22 cellular contexts compared by ENCODE assay signal in genomic region chr2:71682341-71682740, GRCh38.
DNase-seq lines count a peak whose midpoint lies in the region; ATAC-seq and TF ChIP-seq lines count a peak whose summit lies in the region.
"Had no signal": no experiment of that assay in that cellular context is flagged by ENCODE, and none has a peak within 500 bp of the region (broad histone marks: within the 10 kb centered on the region; RNA-seq: fewer than 3 reads in every experiment).

No MANE protein-coding gene starts in this region.

- H3K4me1 ChIP-seq in left lung (no peaks in the 10 kb centered on the region), gastrocnemius medialis (peaks cover 34 to 48% of the 10 kb centered on the region in 2 donors)

- H3K36me3 Mint-ChIP-seq in CD14-positive monocyte = peaks cover 87 to 88% of the 10 kb centered on the region in 2 donors
- H3K36me3 Mint-ChIP-seq: IgD-negative memory B cell had no signal

- peak overlapping the region in 1 of 7 donors; percentile 1 for H3K27ac Mint-ChIP-seq in CD14-positive monocyte
- H3K27ac Mint-ChIP-seq: B cell had no signal

- peaks cover 0 to 6% (median 0%) of the 10 kb centered on the region in 7 donors for H3K9me3 Mint-ChIP-seq in CD14-positive monocyte
- H3K9me3 Mint-ChIP-seq: CD8-positive, alpha-beta memory T cell; IgD-negative memory B cell had no signal

- no peak overlapping the region for H3K4me3 Mint-ChIP-seq in CD14-positive monocyte
- H3K4me3 Mint-ChIP-seq: B cell; CD8-positive, alpha-beta memory T cell; IgD-negative memory B cell had no signal

- no peaks in the 10 kb centered on the region for H3K4me1 Mint-ChIP-seq in CD14-positive monocyte
- H3K4me1 Mint-ChIP-seq: B cell; CD8-positive, alpha-beta memory T cell; IgD-negative memory B cell had no signal

- DNase-seq in activated effector memory CD4-positive, alpha-beta T cell treated with anti-CD3 and anti-CD28 coated beads, Interleukin-2, amount 50 U/mL, for 16 hours = peak; percentile 54
- no peak for DNase-seq in activated effector memory CD4-positive, alpha-beta T cell treated with Interleukin-2 at 50 U/mL for 16 hours
- DNase-seq in CD14-positive monocyte (ENCODE audit: low spot score) (peak; percentile 8), left lung (peak; percentile 19 to 58), gastrocnemius medialis (peak in 1 of 2 donors; percentile 11), NCI-H82 (lab: John Stamatoyannopoulos, UW) (no peak), foreskin melanocyte (no peak)
- DNase-seq: CD8-positive, alpha-beta memory T cell; DMS 273 treated with DMSO at 0.1 percent for 48 hours; DND-41; MM.1S; NCI-H446; NCI-H524 treated with DMSO at 0.1 percent for 48 hours; NCI-H774; NK-92 treated with Interleukin-12 subunit alpha and Interleukin-12 subunit beta, amount 100 ng/mL, for 24 hours; PC-3; SHP77 treated with DMSO at 0.1 percent for 48 hours had no signal

- H3K27me3 ChIP-seq in left lung (no peaks in the 10 kb centered on the region), gastrocnemius medialis (no peaks in the 10 kb centered on the region)

- intact Hi-C loops in CD14-positive monocyte (cut with micrococcal nuclease) (no loop called here), left lung (cut with DNase I) (no loop called here), gastrocnemius medialis (cut with DNase I; ENCODE audit: low total_unique reads) (no loop called here)

- in situ Hi-C loops in gastrocnemius medialis (cut with MboI; ENCODE audit: low sequenced_read_pairs in 4 of 4) = no loop called here

- no peak overlapping the region for H3K4me3 ChIP-seq in left lung
- H3K4me3 ChIP-seq in gastrocnemius medialis = no peak overlapping the region

- no peaks in the 10 kb centered on the region for H3K9me3 ChIP-seq in left lung
- H3K9me3 ChIP-seq in gastrocnemius medialis = no peaks in the 10 kb centered on the region

- TF ChIP-seq POLR2A in gastrocnemius medialis (IDR thresholded peaks at IDR 0.05) = no peak

- peaks cover 0 to 88% of the 10 kb centered on the region in 2 donors for H3K36me3 ChIP-seq in left lung
- peaks cover 0 to 38% of the 10 kb centered on the region in 2 donors for H3K36me3 ChIP-seq in gastrocnemius medialis

- no peak for ATAC-seq in left lung
- no peak for ATAC-seq in gastrocnemius medialis
- ATAC-seq: PC-3 had no signal

- peaks cover 0 to 3% (median 0%) of the 10 kb centered on the region in 3 donors for H3K27me3 Mint-ChIP-seq in CD14-positive monocyte (ENCODE audit: low read depth in 3 of 3)
- H3K27me3 Mint-ChIP-seq: B cell, IgD-negative memory B cell had no signal

- H3K27ac ChIP-seq in left lung (no peak overlapping the region), gastrocnemius medialis (peak overlapping the region; percentile 42 to 92 (median 89))
- H3K27ac ChIP-seq: 22Rv1, C4-2B, KMS-11 had no signal

- no peak for TF ChIP-seq CTCF in CD14-positive monocyte (IDR thresholded peaks at IDR 0.05)
- TF ChIP-seq CTCF in left lung (IDR thresholded peaks at IDR 0.05) = no peak
- no peak for TF ChIP-seq CTCF in gastrocnemius medialis (IDR thresholded peaks at IDR 0.05 in 4 of 5, conservative IDR thresholded peaks at IDR 0.05 in 1 of 5)

Comparison
In these comparisons a context has a peak if more than half of its experiments do, and no peak if none do; other contexts are left out.
1. DNase-seq: peak in activated effector memory CD4-positive, alpha-beta T cell treated with anti-CD3 and anti-CD28 coated beads, Interleukin-2, amount 50 U/mL, for 16 hours (single experiment), CD14-positive monocyte (single experiment) and left lung (2 of 2); none in activated effector memory CD4-positive, alpha-beta T cell treated with Interleukin-2 at 50 U/mL for 16 hours (single experiment), NCI-H82 (single experiment) and foreskin melanocyte (single experiment).
2. H3K27ac ChIP-seq: peak in gastrocnemius medialis (4 of 4); none in left lung (0 of 2).